In genomic region chr2:232873909-232874641, GRCh38 we compare ENCODE assay signal across 18 cellular contexts. TPM values are rescaled to one million over a fixed set of nuclear protein-coding genes. Genes with fewer than 3 reads are reported as not detected.
A peak's percentile ranks its signal among the peaks of the same experiment; 100 is the strongest.
DNase-seq lines count a peak whose midpoint lies in the region; ATAC-seq, FAIRE-seq and TF ChIP-seq lines count a peak whose summit lies in the region.
"Had no signal": no experiment of that assay in that cellular context is flagged by ENCODE, and none has a peak within 500 bp of the region (broad histone marks: within the 10 kb centered on the region; RNA-seq: fewer than 3 reads in every experiment).

No MANE protein-coding gene starts in this region.

- intact Hi-C loops in Caco-2 (cut with micrococcal nuclease; ENCODE audit: unreplicated experiment) (no loop called here), K562 (cut with micrococcal nuclease) (no loop called here), esophagus squamous epithelium (cut with DNase I) (no loop called here), psoas muscle (cut with DNase I) (no loop called here)

- H4K20me1 ChIP-seq in K562 (replicated peaks; ENCODE audit: control insufficient read depth, insufficient read depth, low read length) = no peaks in the 10 kb centered on the region

- ATAC-seq in K562 (peak; percentile 69), GM21381 (IDR thresholded peaks at IDR 0.05; ENCODE audit: unreplicated experiment) (no peak), psoas muscle (no peak)
- ATAC-seq: stimulated activated naive CD8-positive, alpha-beta T cell treated with anti-CD3 and anti-CD28 coated beads, Interleukin-15, Interleukin-2, amounts not matched to agents 100 U/mL and 50 U/mL, for 24 hours had no signal

- H3K4me1 ChIP-seq in Caco-2 = 0 out of 2 replicates have a peak, but pooled peaks cover 9% of the 10 kb centered on the region
- peaks cover 2 to 17% of the 10 kb centered on the region in 2 experiments; a peak in 3 of 5 replicates for H3K4me1 ChIP-seq in K562 (replicated peaks in 1 of 2; ENCODE audit: control insufficient read depth in 2 of 2, insufficient read depth in 2 of 2, low read length in 2 of 2)
- H3K4me1 ChIP-seq in muscle layer of duodenum (ENCODE audit: control insufficient read depth in 1 of 2, insufficient read depth in 2 of 2, low read length in 2 of 2) = peaks cover 7 to 13% of the 10 kb centered on the region in 2 donors
- H3K4me1 ChIP-seq in esophagus squamous epithelium = peaks cover 8 to 32% (median 18%) of the 10 kb centered on the region in 3 donors
- H3K4me1 ChIP-seq in psoas muscle = no peaks in the 10 kb centered on the region

- H3K27me3 ChIP-seq in Caco-2 (replicated peaks; ENCODE audit: control insufficient read depth, insufficient read depth, low read length) = no peaks in the 10 kb centered on the region
- H3K27me3 ChIP-seq in K562 (ENCODE audit: control insufficient read depth in 2 of 2, insufficient read depth in 2 of 2, low read length in 2 of 2) = no peaks in the 10 kb centered on the region
- H3K27me3 ChIP-seq in muscle layer of duodenum (ENCODE audit: low read depth, low read length) = peaks cover 5% of the 10 kb centered on the region
- H3K27me3 ChIP-seq in esophagus squamous epithelium = peaks cover 0 to 34% (median 0%) of the 10 kb centered on the region in 4 donors
- no peaks in the 10 kb centered on the region for H3K27me3 ChIP-seq in psoas muscle (ENCODE audit: insufficient read depth in 3 of 3, low read length in 2 of 3)

- no peak overlapping the region for H3K4me3 Mint-ChIP-seq in Caco-2 (ENCODE audit: unreplicated experiment)

- 0 out of 3 replicates have a peak overlapping the region, but pooled peaks have one; percentile 13 for H3K27ac ChIP-seq in K562 (ENCODE audit: extremely low read depth, low read depth, low read length)
- peak overlapping the region; percentile 69 for H3K27ac ChIP-seq in muscle layer of duodenum (ENCODE audit: low read length)
- no peak overlapping the region for H3K27ac ChIP-seq in esophagus squamous epithelium
- no peak overlapping the region for H3K27ac ChIP-seq in psoas muscle
- H3K27ac ChIP-seq: esophagus muscularis mucosa had no signal

- H3K27ac Mint-ChIP-seq in Caco-2 (ENCODE audit: unreplicated experiment) = peak overlapping the region; percentile 18

- TF ChIP-seq EP300 in K562 (IDR thresholded peaks at IDR 0.05; ENCODE audit: low read length) = no peak

- POLR2A ChIA-PET in Caco-2 (lab: Charles Lee) = no interaction called here
- POLR2A ChIA-PET in K562 (lab: Yijun Ruan, JAX) = interaction anchor here (0.5 kb wide), 1 partner anchor 330 kb away, joined by 4 read pairs; no protein-coding TSS in a partner anchor

- CTCF ChIA-PET in Caco-2 (lab: Charles Lee) (no interaction called here), K562 (lab: Yijun Ruan, JAX; ENCODE audit: low intra/inter-chr PET ratio) (no interaction called here)

- H3K36me3 Mint-ChIP-seq in Caco-2 (ENCODE audit: insufficient read depth, unreplicated experiment) = peaks cover 12% of the 10 kb centered on the region

- no peaks in the 10 kb centered on the region for H3K9me1 ChIP-seq in K562 (ENCODE audit: control insufficient read depth, insufficient read depth, low read length)

- no peak for FAIRE-seq in K562 (lab: Jason Lieb, UNC)
- FAIRE-seq: colon had no signal

- no peaks in the 10 kb centered on the region for H3K27me3 Mint-ChIP-seq in Caco-2 (ENCODE audit: insufficient read depth, unreplicated experiment)

- BruUV-seq in Caco-2 (replicated peaks; lab: Mats Ljungman, UMichigan) = no TSS peak
- BruUV-seq in K562 (replicated peaks; lab: Mats Ljungman, UMichigan) = no TSS peak

- H3K9me3 ChIP-seq in Caco-2 (no peaks in the 10 kb centered on the region), K562 (replicated peaks; ENCODE audit: control insufficient read depth, insufficient read depth, low read depth, low read length) (no peaks in the 10 kb centered on the region), muscle layer of duodenum (ENCODE audit: control insufficient read depth in 1 of 2, low read length in 2 of 2) (no peaks in the 10 kb centered on the region), esophagus squamous epithelium (no peaks in the 10 kb centered on the region), psoas muscle (no peaks in the 10 kb centered on the region)
- H3K9me3 ChIP-seq: esophagus muscularis mucosa had no signal

- no peak for DNase-seq in Caco-2
- peak; percentile 80 for DNase-seq in MV-4-11 (lab: John Stamatoyannopoulos, UW)
- peak in 1 of 4 experiments; percentile 10 for DNase-seq in K562 (ENCODE audit: extremely low read depth in 1 of 4, low spot score in 3 of 4)
- no peak for DNase-seq in amniotic stem cell (lab: John Stamatoyannopoulos, UW)
- DNase-seq in esophagus squamous epithelium (lab: John Stamatoyannopoulos, UW) = no peak
- no peak for DNase-seq in psoas muscle
- DNase-seq: activated CD4-positive, alpha-beta T cell treated with anti-CD3 and anti-CD28 coated beads for 4 hours; activated T-cell treated with anti-CD3 and anti-CD28 coated beads, Interleukin-2, amount 50 U/mL, for 1 hour; AML-193; DMS153; HCEC 1CT; NCI-H146; NCI-H510A; stimulated activated naive CD8-positive, alpha-beta T cell treated with anti-CD3 and anti-CD28 coated beads, Interleukin-15, Interleukin-2, amounts not matched to agents 100 U/mL and 50 U/mL, for 24 hours had no signal

- H3K4me1 Mint-ChIP-seq in Caco-2 (ENCODE audit: low read depth, unreplicated experiment) = no peaks in the 10 kb centered on the region

- H3K9me3 Mint-ChIP-seq in Caco-2 (ENCODE audit: unreplicated experiment) = no peaks in the 10 kb centered on the region

- in situ Hi-C loops in K562 (cut with MboI) = no loop called here

- no peak overlapping the region for H3K4me3 ChIP-seq in Caco-2 (ENCODE audit: low read depth, low read length)
- H3K4me3 ChIP-seq in K562 = no peak overlapping the region
- H3K4me3 ChIP-seq in muscle layer of duodenum (ENCODE audit: low read depth in 1 of 2, low read length in 2 of 2) = no peak overlapping the region
- H3K4me3 ChIP-seq in esophagus squamous epithelium = no peak overlapping the region
- no peak overlapping the region for H3K4me3 ChIP-seq in psoas muscle
- H3K4me3 ChIP-seq: esophagus muscularis mucosa had no signal

- no peak for TF ChIP-seq RAD21 in K562 (CRISPR knock-in tag; conservative IDR thresholded peaks at IDR 0.05 in 1 of 2, IDR thresholded peaks at IDR 0.05 in 1 of 2)

- H3K9ac ChIP-seq in K562 (ENCODE audit: insufficient read depth in 1 of 2, low read depth in 2 of 2, low read length in 2 of 2) = peak overlapping the region in 1 of 2 experiments; percentile 52; a peak in 3 of 4 replicates

- H3K4me2 ChIP-seq in K562 (ENCODE audit: insufficient read depth, low read length) = no peak overlapping the region

- H2AFZ ChIP-seq in K562 (ENCODE audit: low read depth, low read length) = peak overlapping the region; percentile 68; the same call in 1 of the 2 replicates

- WGBS in K562 (ENCODE audit: insufficient coverage, low coverage, missing lambda C conversion rate) = 52% methylated on average over 6 of the region's 6 CpGs
- 57 to 76% methylated on average over 4 to 5 of the region's 6 CpGs for WGBS in esophagus squamous epithelium, 2 donors
- WGBS in psoas muscle, 3 donors = 85 to 94% (median 91%) methylated on average over 6 of the region's 6 CpGs

- no peak for TF ChIP-seq POLR2A in K562 (conservative IDR thresholded peaks at IDR 0.05)
- no peak for TF ChIP-seq POLR2A in esophagus squamous epithelium (IDR thresholded peaks at IDR 0.05)

- no peaks in the 10 kb centered on the region for H3K79me2 ChIP-seq in K562 (ENCODE audit: control insufficient read depth, insufficient read depth, low read length)

- H3K36me3 ChIP-seq in Caco-2 (ENCODE audit: control insufficient read depth, insufficient read depth, low read length) (no peaks in the 10 kb centered on the region), K562 (ENCODE audit: control insufficient read depth, insufficient read depth, low read length) (no peaks in the 10 kb centered on the region), muscle layer of duodenum (ENCODE audit: control insufficient read depth in 1 of 2, insufficient read depth in 2 of 2, low read length in 2 of 2) (no peaks in the 10 kb centered on the region), esophagus squamous epithelium (peaks cover 0 to 3% (median 0%) of the 10 kb centered on the region in 3 donors), psoas muscle (ENCODE audit: insufficient read depth in 1 of 2, low read depth in 1 of 2) (no peaks in the 10 kb centered on the region)
- H3K36me3 ChIP-seq: esophagus muscularis mucosa had no signal

- no peak for TF ChIP-seq CTCF in Caco-2 (IDR thresholded peaks at IDR 0.05; ENCODE audit: insufficient read depth in 1 of 2, low read depth in 1 of 2, low read length in 1 of 2, severe bottlenecking in 1 of 2, unreplicated experiment in 1 of 2)
- TF ChIP-seq CTCF in K562 (IDR thresholded peaks at IDR 0.05 in 2 of 3, conservative IDR thresholded peaks at IDR 0.05 in 1 of 3; ENCODE audit: insufficient read depth in 2 of 3, low read depth in 1 of 3, low read length in 3 of 3) = no peak
- TF ChIP-seq CTCF in esophagus squamous epithelium (IDR thresholded peaks at IDR 0.05) = no peak
- no peak for TF ChIP-seq CTCF in psoas muscle (IDR thresholded peaks at IDR 0.05)

TF ChIP-seq in K562, 482 proteins besides CTCF, POLR2A, EP300 and RAD21 (continues in another document):
- TF ChIP-seq PHF8 (IDR thresholded peaks at IDR 0.05; ENCODE audit: borderline replicate concordance, low read length) = no peak
- TF ChIP-seq KAT7 (CRISPR knock-in tag; IDR thresholded peaks at IDR 0.05; ENCODE audit: borderline replicate concordance) = no peak

RNA-seq across cellular contexts. Expression of gene SNORC, which starts 4.0 kb away (rescaled TPM):
- total RNA-seq in Caco-2 (2022) = 4.3 and 4.8 TPM in 2 replicates
- total RNA-seq in K562 (2011; cell fraction: chromatin; rRNA removed; ENCODE audit: low replicate concordance) = 1.1 and 2.1 TPM in 2 replicates
- 0.83 and 1.8 TPM in 2 replicates for total RNA-seq in K562 (2011; cell fraction: nucleolus; rRNA removed)
- 0.88 and 1.3 TPM in 2 replicates for total RNA-seq in K562 (2011; cell fraction: nucleoplasm; rRNA removed)
- 0.23 and 2.0 TPM in 2 replicates for total RNA-seq in K562 (2014; rRNA removed)
- 0.16 and 0.36 TPM in 2 replicates for total RNA-seq in K562 (2014; rRNA removed; fragmentation: Illumina TruSeq; extraction: Trizol)
- total RNA-seq in K562 (2015; rRNA removed; fragmentation: Illumina TruSeq; extraction: Trizol) = 0.41 and 0.72 TPM in 2 replicates
- 0.80 and 1.7 TPM in 2 replicates for total RNA-seq in K562 (2021)
- 0.14 and 0.32 TPM in 2 replicates for polyA plus RNA-seq in K562 (2011; rRNA removed)
- 0.37 and 0.57 TPM in 2 replicates for polyA plus RNA-seq in K562 (2011; cell fraction: cytosol; rRNA removed)
- 2.4 and 3.1 TPM in 2 replicates for polyA plus RNA-seq in K562 (2011; cell fraction: nucleus; rRNA removed)
- 0.39 and 2.0 TPM in 2 replicates for polyA plus RNA-seq in K562 (2012)
- 0.25 and 1.1 TPM in 2 replicates for polyA plus RNA-seq in K562 (2014; fragmentation: Illumina TruSeq; extraction: Trizol)
- not detected for polyA plus RNA-seq in K562 (2014; fragmentation: Nextera tagmentation; extraction: Ambion mirVana)
- 0.42 and 2.5 TPM in 2 replicates for polyA plus RNA-seq in K562 (2014; rRNA removed)
- 0.07 and 0.15 TPM in 2 replicates for polyA minus RNA-seq in K562 (2011; rRNA and poly(A)+ RNA removed)
- not detected in 2 replicates for polyA minus RNA-seq in K562 (2011; cell fraction: cytosol; rRNA and poly(A)+ RNA removed)
- polyA minus RNA-seq in K562 (2011; cell fraction: nucleus; rRNA and poly(A)+ RNA removed) = 0.33 and 0.40 TPM in 2 replicates
- total RNA-seq in esophagus squamous epithelium = under 1 TPM; 0.26 to 0.83 (median 0.66) TPM
- 1 to 10 TPM in 1 of 4 donors, under 1 TPM in 3; 0.56 to 2.1 (median 0.60) TPM for total RNA-seq in psoas muscle
- polyA plus RNA-seq in psoas muscle = 1 to 10 TPM in 1 of 3 donors, under 1 TPM in 2; 0.06 to 1.1 (median 0.64) TPM

Comparison
In these comparisons a context has a peak if more than half of its experiments do, and no peak if none do; other contexts are left out.
1. H3K27ac ChIP-seq: peak in K562 (single experiment) and muscle layer of duodenum (single experiment); none in esophagus squamous epithelium (0 of 4) and psoas muscle (single experiment).